ENCODE assay signal across 24 cellular contexts in genomic region chr6:147223751-147224150, GRCh38.
"Had no signal": no experiment of that assay in that cellular context is flagged by ENCODE, and none has a peak within 500 bp of the region (broad histone marks: within the 10 kb centered on the region; RNA-seq: fewer than 3 reads in every experiment).

No MANE protein-coding gene starts in this region.

- H3K27me3 Mint-ChIP-seq: activated naive CD4-positive, alpha-beta T cell treated with anti-CD3 and anti-CD28 coated beads, Interleukin-2, amount 10 ng/mL, durations not matched to agents 7 days and 5 days; dendritic cell treated with granulocyte-macrophage colony-stimulating factor and Interleukin-4, amounts not matched to agents 40 ng/mL and 50 ng/mL, for 4 days; type B pancreatic cell had no signal

- H3K27ac Mint-ChIP-seq: activated naive CD4-positive, alpha-beta T cell treated with anti-CD3 and anti-CD28 coated beads, Interleukin-2, amount 10 ng/mL, durations not matched to agents 7 days and 5 days; dendritic cell treated with granulocyte-macrophage colony-stimulating factor and Interleukin-4, amounts not matched to agents 40 ng/mL and 50 ng/mL, for 4 days; mesothelial cell of epicardium; natural killer cell; T-helper 1 cell treated with Interleukin-12 subunit alpha and Interleukin-12 subunit beta and Interleukin-4 antibody, amounts not matched to agents 30 μg/mL and 1 μg/mL, for 36 hours; type B pancreatic cell had no signal

- H3K36me3 ChIP-seq: cardiac muscle cell, gastrocnemius medialis, left ventricle myocardium inferior, ovary, thoracic aorta had no signal

- DNase-seq: activated CD4-positive, alpha-beta T cell treated with anti-CD3 and anti-CD28 coated beads for 4 hours; activated CD4-positive, alpha-beta T cell treated with anti-CD3 and anti-CD28 coated beads, Interleukin-2, amount 50 U/mL, for 48 hours; activated CD4-positive, CD25-positive, alpha-beta regulatory T cell; activated effector memory CD4-positive, alpha-beta T cell treated with anti-CD3 and anti-CD28 coated beads, Interleukin-2, amount 50 U/mL, for 16 hours; activated naive CD4-positive, alpha-beta T cell treated with anti-CD3 and anti-CD28 coated beads, Interleukin-2, amount 10 ng/mL, durations not matched to agents 7 days and 5 days; activated T-cell treated with anti-CD3 and anti-CD28 coated beads, Interleukin-2, amount 50 U/mL, for 72 hours; amygdala; effector CD4-positive, alpha-beta T cell; gastrocnemius medialis; hippocampal formation; kidney glomerular epithelial cell; left ventricle myocardium inferior; natural killer cell; ovary; right cardiac atrium; stimulated activated CD4-positive, alpha-beta T cell treated with anti-CD3 and anti-CD28 coated beads, Interleukin-4, amount 100 ng/mL, for 24 hours; stimulated activated naive CD4-positive, alpha-beta T cell treated with Interleukin-2 at 50 U/mL for 16 hours; T1000 had no signal

- H3K4me3 ChIP-seq: cardiac muscle cell, gastrocnemius medialis, left ventricle myocardium inferior, ovary, thoracic aorta had no signal

- H3K9me3 Mint-ChIP-seq: activated naive CD4-positive, alpha-beta T cell treated with anti-CD3 and anti-CD28 coated beads, Interleukin-2, amount 10 ng/mL, durations not matched to agents 7 days and 5 days; activated T-cell treated with anti-CD3 and anti-CD28 coated beads, Interleukin-2, amount 50 U/mL, for 72 hours; dendritic cell treated with granulocyte-macrophage colony-stimulating factor and Interleukin-4, amounts not matched to agents 40 ng/mL and 50 ng/mL, for 4 days; natural killer cell; T-helper 1 cell treated with Interleukin-12 subunit alpha and Interleukin-12 subunit beta and Interleukin-4 antibody, amounts not matched to agents 30 μg/mL and 1 μg/mL, for 36 hours; type B pancreatic cell had no signal

- H3K27ac ChIP-seq: cardiac muscle cell, gastrocnemius medialis, left ventricle myocardium inferior, ovary, thoracic aorta had no signal

- ATAC-seq: activated T-cell treated with anti-CD3 and anti-CD28 coated beads, Interleukin-2, amount 50 U/mL, for 72 hours; gastrocnemius medialis; natural killer cell; right cardiac atrium had no signal

- H3K4me3 Mint-ChIP-seq: activated naive CD4-positive, alpha-beta T cell treated with anti-CD3 and anti-CD28 coated beads, Interleukin-2, amount 10 ng/mL, durations not matched to agents 7 days and 5 days; activated T-cell treated with anti-CD3 and anti-CD28 coated beads, Interleukin-2, amount 50 U/mL, for 72 hours; dendritic cell treated with granulocyte-macrophage colony-stimulating factor and Interleukin-4, amounts not matched to agents 40 ng/mL and 50 ng/mL, for 4 days; mesothelial cell of epicardium; natural killer cell; T-helper 1 cell treated with Interleukin-12 subunit alpha and Interleukin-12 subunit beta and Interleukin-4 antibody, amounts not matched to agents 30 μg/mL and 1 μg/mL, for 36 hours; type B pancreatic cell had no signal

- H3K9me3 ChIP-seq: gastrocnemius medialis, left ventricle myocardium inferior, ovary, thoracic aorta had no signal

- H3K27me3 ChIP-seq: cardiac muscle cell, gastrocnemius medialis, ovary had no signal
